Comparison of ENCODE assay signal across 8 cellular contexts in the genomic region with DNA sequence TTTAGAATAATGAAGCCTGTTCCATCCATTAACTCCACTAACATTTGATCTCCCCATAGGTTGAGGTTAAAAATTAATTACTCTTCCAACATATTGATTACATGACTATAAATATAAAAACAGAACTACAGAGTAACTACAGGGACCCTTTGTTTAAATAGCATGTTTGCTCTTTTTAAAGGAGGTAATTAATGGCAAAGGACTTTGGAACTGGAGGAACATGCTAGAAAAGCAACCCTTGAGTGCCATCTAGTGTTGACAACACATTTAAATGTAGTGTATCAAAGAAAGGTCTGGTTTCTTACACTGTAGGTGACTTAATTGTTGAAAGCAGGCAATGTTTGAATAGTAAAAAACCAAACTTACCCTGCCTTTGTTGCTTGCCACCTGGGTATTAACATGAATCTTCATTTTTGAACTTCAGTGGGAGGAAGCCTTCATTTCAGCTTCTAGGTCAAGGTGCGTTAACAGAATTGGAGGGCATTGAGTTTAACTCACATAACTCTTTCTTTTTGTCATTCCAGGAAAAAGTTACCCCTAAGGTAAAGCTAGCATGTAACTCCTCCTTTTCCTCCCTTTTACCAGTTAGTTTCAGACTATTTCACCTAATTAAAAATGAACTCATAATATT. TPM values are rescaled to one million over a fixed set of nuclear protein-coding genes. Genes with fewer than 3 reads are reported as not detected.
DNase-seq lines count a peak whose midpoint lies in the region; ATAC-seq and TF ChIP-seq lines count a peak whose summit lies in the region.

No MANE protein-coding gene starts in this region.

- TF ChIP-seq CTCF in GM12864 (IDR thresholded peaks at IDR 0.05; ENCODE audit: low read depth, low read length, missing control alignments) = peak; percentile 36
- TF ChIP-seq CTCF in retinal pigment epithelial cell (conservative IDR thresholded peaks at IDR 0.05; ENCODE audit: low read depth, low read length) = peak; percentile 55

- no peaks in the 10 kb centered on the region for H3K9me3 ChIP-seq in adipocyte (ENCODE audit: control insufficient read depth, low read length)

- H3K9ac ChIP-seq in adipocyte (ENCODE audit: low read length) = peak overlapping the region; percentile 60

- ATAC-seq in HG03103 (IDR thresholded peaks at IDR 0.05; ENCODE audit: low read depth, unreplicated experiment) (peak; percentile 81), left cardiac atrium (peak; percentile 75 to 77)

- H3K4me1 ChIP-seq in ACC112 (ENCODE audit: control insufficient read depth, insufficient read depth, low read length, unreplicated experiment) (peaks cover 19% of the 10 kb centered on the region), adipocyte (ENCODE audit: control insufficient read depth, insufficient read depth, low read length) (peaks cover 49% of the 10 kb centered on the region)

- peak overlapping the region; percentile 28 for H3K27ac ChIP-seq in ACC112 (ENCODE audit: low read depth, low read length)

- H2AFZ ChIP-seq in ACC112 (ENCODE audit: low read length, unreplicated experiment) = no peak overlapping the region

- H3K27me3 ChIP-seq in ACC112 (ENCODE audit: insufficient read depth, low read length) (no peaks in the 10 kb centered on the region), adipocyte (replicated peaks; ENCODE audit: control insufficient read depth, insufficient read depth, low read length) (no peaks in the 10 kb centered on the region)

- DNase-seq in GM12864 (ENCODE audit: low read depth) (peak; percentile 18), NCI-H2227 (lab: John Stamatoyannopoulos, UW; ENCODE audit: unreplicated experiment) (peak; percentile 68), adipocyte (ENCODE audit: low read depth) (peak; percentile 93), left cardiac atrium (no peak), retinal pigment epithelial cell (ENCODE audit: low read depth) (peak; percentile 48), HK-2 (ENCODE audit: unreplicated experiment) (no peak)

- H3K79me2 ChIP-seq in ACC112 (ENCODE audit: control insufficient read depth, insufficient read depth, low read length, unreplicated experiment) = no peaks in the 10 kb centered on the region

- intact Hi-C loops in left cardiac atrium (cut with DNase I) = loop anchor here (2.0 to 10.0 kb wide), 8 partner anchors 135 to 637 kb away; a partner anchor contains a TSS

- H3K4me3 ChIP-seq in ACC112 (ENCODE audit: low read depth, low read length) = no peak overlapping the region
- no peak overlapping the region for H3K4me3 ChIP-seq in GM12864 (ENCODE audit: low read depth, low read length)
- peak overlapping the region; percentile 23 for H3K4me3 ChIP-seq in adipocyte (ENCODE audit: low read length)
- H3K4me3 ChIP-seq in retinal pigment epithelial cell (ENCODE audit: low read length) = no peak overlapping the region

- H3K36me3 ChIP-seq in ACC112 (ENCODE audit: insufficient read depth, low read length) = no peaks in the 10 kb centered on the region
- no peaks in the 10 kb centered on the region for H3K36me3 ChIP-seq in adipocyte (ENCODE audit: control insufficient read depth, insufficient read depth, low read length, severe bottlenecking)

RNA-seq across cellular contexts. Expression of a gene that starts 52.6 kb away (rescaled TPM):
- total RNA-seq in left cardiac atrium = 100 to 1,000 TPM; 286 to 403 TPM

Comparison
In these comparisons a context has a peak if more than half of its experiments do, and no peak if none do; other contexts are left out.
1. DNase-seq: peak in GM12864 (single experiment), NCI-H2227 (single experiment), adipocyte (single experiment) and retinal pigment epithelial cell (single experiment); none in left cardiac atrium (single experiment) and HK-2 (single experiment).